In genomic region chr14:29749327-29749726, GRCh38 we compare ENCODE assay signal across 15 cellular contexts.
DNase-seq lines count a peak whose midpoint lies in the region; ATAC-seq and TF ChIP-seq lines count a peak whose summit lies in the region.
"Had no signal": no experiment of that assay in that cellular context is flagged by ENCODE, and none has a peak within 500 bp of the region (broad histone marks: within the 10 kb centered on the region; RNA-seq: fewer than 3 reads in every experiment).

No MANE protein-coding gene starts in this region.

- peaks cover 5% of the 10 kb centered on the region; the same call in 1 of the 2 replicates for H3K36me3 Mint-ChIP-seq in HFFc6 (ENCODE audit: low read depth)

- no peak overlapping the region for H3K9ac ChIP-seq in adipocyte (ENCODE audit: low read length)
- H3K9ac ChIP-seq: BLaER1 had no signal

- TF ChIP-seq CTCF in HFFc6 (IDR thresholded peaks at IDR 0.05), result 0 out of 2 replicates have a peak, but pooled peaks have one; percentile 21

- H3K27ac Mint-ChIP-seq in HFFc6, result peak overlapping the region; percentile 57
- H3K27ac Mint-ChIP-seq: activated naive CD8-positive, alpha-beta T cell treated with anti-CD3 and anti-CD28 coated beads, Interleukin-2, amount 50 U/mL, for 24 hours; endodermal cell had no signal

- H3K36me3 ChIP-seq in ACC112 (ENCODE audit: insufficient read depth, low read length) (no peaks in the 10 kb centered on the region), adipocyte (ENCODE audit: control insufficient read depth, insufficient read depth, low read length, severe bottlenecking) (no peaks in the 10 kb centered on the region)
- H3K36me3 ChIP-seq: BLaER1, right atrium auricular region, thyroid gland had no signal

- H3K9me3 Mint-ChIP-seq in HFFc6, result no peaks in the 10 kb centered on the region
- H3K9me3 Mint-ChIP-seq: endodermal cell had no signal

- peak overlapping the region; percentile 22 for H3K27ac ChIP-seq in ACC112 (ENCODE audit: low read depth, low read length)
- H3K27ac ChIP-seq: BLaER1, right atrium auricular region, thyroid gland had no signal

- peaks cover 34% of the 10 kb centered on the region for H3K4me1 Mint-ChIP-seq in HFFc6 (ENCODE audit: low read depth)
- H3K4me1 Mint-ChIP-seq: activated naive CD8-positive, alpha-beta T cell treated with anti-CD3 and anti-CD28 coated beads, Interleukin-2, amount 50 U/mL, for 24 hours had no signal

- H3K4me1 ChIP-seq in ACC112 (ENCODE audit: control insufficient read depth, insufficient read depth, low read length, unreplicated experiment) (peaks cover 18% of the 10 kb centered on the region), adipocyte (ENCODE audit: control insufficient read depth, insufficient read depth, low read length) (peaks cover 22% of the 10 kb centered on the region)
- H3K4me1 ChIP-seq: right atrium auricular region, thyroid gland had no signal

- intact Hi-C loops in left colon (cut with DNase I, micrococcal nuclease), result no loop called here

- H3K4me3 ChIP-seq in ACC112 (ENCODE audit: low read depth, low read length), result peak overlapping the region; percentile 9; the same call in 1 of the 2 replicates
- H3K4me3 ChIP-seq in adipocyte (ENCODE audit: low read length), result peak overlapping the region; percentile 4
- H3K4me3 ChIP-seq: BLaER1, right atrium auricular region, thyroid gland had no signal

- no peaks in the 10 kb centered on the region for H3K27me3 ChIP-seq in ACC112 (ENCODE audit: insufficient read depth, low read length)
- H3K27me3 ChIP-seq in adipocyte (replicated peaks; ENCODE audit: control insufficient read depth, insufficient read depth, low read length), result no peaks in the 10 kb centered on the region
- H3K27me3 ChIP-seq: BLaER1, right atrium auricular region, thyroid gland had no signal

- H3K4me3 Mint-ChIP-seq in HFFc6, result peak overlapping the region; percentile 28
- H3K4me3 Mint-ChIP-seq: activated naive CD8-positive, alpha-beta T cell treated with anti-CD3 and anti-CD28 coated beads, Interleukin-2, amount 50 U/mL, for 24 hours; endodermal cell had no signal

- DNase-seq in HFFc6 (peak; percentile 52), adipocyte (ENCODE audit: low read depth) (peak; percentile 15), left colon (no peak), SK-N-DZ (ENCODE audit: low spot score) (no peak), NOMO-1 (lab: John Stamatoyannopoulos, UW; ENCODE audit: unreplicated experiment in 2 of 2) (no peak), NCI-H510A treated with DMSO at 0.1 percent for 48 hours (lab: John Stamatoyannopoulos, UW) (no peak)
- DNase-seq in activated naive CD4-positive, alpha-beta T cell (lab: John Stamatoyannopoulos, UW), result no peak
- DNase-seq: activated naive CD8-positive, alpha-beta T cell treated with anti-CD3 and anti-CD28 coated beads, Interleukin-2, amount 50 U/mL, for 24 hours; endodermal cell; NCI-H1930; T-helper 9 cell; thyroid gland had no signal

- ATAC-seq in left colon, result peak; percentile 73
- ATAC-seq: activated naive CD8-positive, alpha-beta T cell treated with anti-CD3 and anti-CD28 coated beads, Interleukin-2, amount 50 U/mL, for 24 hours had no signal

- H3K27me3 Mint-ChIP-seq in HFFc6 (ENCODE audit: insufficient read depth), result no peaks in the 10 kb centered on the region
- H3K27me3 Mint-ChIP-seq: activated naive CD8-positive, alpha-beta T cell treated with anti-CD3 and anti-CD28 coated beads, Interleukin-2, amount 50 U/mL, for 24 hours had no signal

- no peak overlapping the region for H2AFZ ChIP-seq in ACC112 (ENCODE audit: low read length, unreplicated experiment)

- H3K79me2 ChIP-seq in ACC112 (ENCODE audit: control insufficient read depth, insufficient read depth, low read length, unreplicated experiment), result peaks cover 7% of the 10 kb centered on the region

- H3K9me3 ChIP-seq in adipocyte (ENCODE audit: control insufficient read depth, low read length), result no peaks in the 10 kb centered on the region
- H3K9me3 ChIP-seq: BLaER1, right atrium auricular region, thyroid gland had no signal

Comparison
In these comparisons a context has a peak if more than half of its experiments do, and no peak if none do; other contexts are left out.
1. DNase-seq: peak in HFFc6 (single experiment) and adipocyte (single experiment); none in left colon (0 of 2), SK-N-DZ (single experiment), activated naive CD4-positive, alpha-beta T cell (0 of 4), NOMO-1 (0 of 2) and NCI-H510A treated with DMSO at 0.1 percent for 48 hours (single experiment).